In genomic region chr17:19977360-19978205, GRCh38 we compare ENCODE assay signal across 8 cellular contexts. TPM values are rescaled to one million over a fixed set of nuclear protein-coding genes. Genes with fewer than 3 reads are reported as not detected.
DNase-seq lines count a peak whose midpoint lies in the region; ATAC-seq and TF ChIP-seq lines count a peak whose summit lies in the region.

Gene AKAP10 (minus strand): TSS chr17:19977828. CDS start chr17:19977679, 149 bp downstream.

- TF ChIP-seq POLR2A in GM18951 (IDR thresholded peaks at IDR 0.05; ENCODE audit: extremely low read depth, insufficient read depth, insufficient read length), result peak; percentile 80

- in situ Hi-C loops in GM18951 (cut with MboI; ENCODE audit: low sequenced_read_pairs, unreplicated experiment), result no loop called here

- no peak for TF ChIP-seq CTCF in AG09319 (IDR thresholded peaks at IDR 0.05; ENCODE audit: low read depth, low read length)

- DNase-seq in AG09319 (ENCODE audit: extremely low read depth, low read depth) (peak; percentile 50), NCI-H345 treated with DMSO at 0.1 percent for 48 hours (lab: John Stamatoyannopoulos, UW; ENCODE audit: unreplicated experiment) (peak; percentile 32), cerebellum (ENCODE audit: low spot score) (peak; percentile 90), kidney glomerular epithelial cell (lab: John Stamatoyannopoulos, UW) (peak; percentile 60)
- DNase-seq in activated CD4-positive, CD25-positive, alpha-beta regulatory T cell treated with anti-CD3 and anti-CD28 coated beads, Interleukin-2, amount 50 U/mL, for 72 hours, result peak; percentile 96
- peak; percentile 77 to 97 for DNase-seq in stimulated activated CD4-positive, alpha-beta T cell treated with anti-CD3 and anti-CD28 coated beads, Interleukin-1b, Interleukin-23, amount 100 ng/mL, for 1 hour (ENCODE audit: low read depth in 2 of 2)

- peak; percentile 86 for ATAC-seq in HG03175 (IDR thresholded peaks at IDR 0.05; ENCODE audit: unreplicated experiment)

RNA-seq across cellular contexts. Expression of gene AKAP10, which starts in this region (rescaled TPM):
- total RNA-seq in cerebellum, result 37.5 TPM

Comparison
In these comparisons a context has a peak if more than half of its experiments do, and no peak if none do; other contexts are left out.
1. Peak in every context shown above with its lines: DNase-seq and ATAC-seq.
2. DNase-seq: peak in every context shown above with its lines; median percentile 96 in activated CD4-positive, CD25-positive, alpha-beta regulatory T cell treated with anti-CD3 and anti-CD28 coated beads, Interleukin-2, amount 50 U/mL, for 72 hours; 90 in cerebellum; 87 in stimulated activated CD4-positive, alpha-beta T cell treated with anti-CD3 and anti-CD28 coated beads, Interleukin-1b, Interleukin-23, amount 100 ng/mL, for 1 hour; 60 in kidney glomerular epithelial cell; 50 in AG09319; 32 in NCI-H345 treated with DMSO at 0.1 percent for 48 hours.